Comparison of ENCODE assay signal across 23 cellular contexts in the genomic region with DNA sequence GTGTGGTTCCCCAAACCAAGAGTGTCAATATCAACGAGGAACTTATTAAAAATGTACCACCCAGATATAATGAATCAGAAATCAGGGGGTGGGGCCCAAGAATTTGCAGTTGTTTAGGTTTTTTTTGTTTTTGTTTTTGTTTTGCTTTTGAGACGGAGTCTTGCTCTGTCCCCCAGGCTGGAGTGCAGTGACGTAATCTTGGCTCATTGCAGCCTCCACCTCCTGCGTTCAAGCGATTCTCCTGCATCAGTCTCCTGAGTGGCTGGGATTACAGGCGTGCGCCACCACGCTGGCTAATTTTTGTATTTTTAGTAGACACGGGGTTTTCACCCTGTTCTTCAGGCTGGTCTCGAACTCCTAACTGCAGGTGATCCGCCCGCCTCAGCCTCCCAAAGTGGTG.
DNase-seq lines count a peak whose midpoint lies in the region; ATAC-seq, FAIRE-seq and TF ChIP-seq lines count a peak whose summit lies in the region.
"Had no signal": no experiment of that assay in that cellular context is flagged by ENCODE, and none has a peak within 500 bp of the region (broad histone marks: within the 10 kb centered on the region; RNA-seq: fewer than 3 reads in every experiment).

No MANE protein-coding gene starts in this region.

- peak overlapping the region; percentile 17 for H3K4me3 Mint-ChIP-seq in dendritic cell treated with granulocyte-macrophage colony-stimulating factor and Interleukin-4, amounts not matched to agents 40 ng/mL and 50 ng/mL, for 4 days
- H3K4me3 Mint-ChIP-seq: CD4-positive, alpha-beta memory T cell; CD4-positive, CD25-positive, alpha-beta regulatory T cell; CD8-positive, alpha-beta memory T cell had no signal

- no peaks in the 10 kb centered on the region for H3K4me1 ChIP-seq in HepG2 (ENCODE audit: insufficient read depth, low read length)
- no peaks in the 10 kb centered on the region for H3K4me1 ChIP-seq in right lobe of liver
- H3K4me1 ChIP-seq in spleen: no peaks in the 10 kb centered on the region
- H3K4me1 ChIP-seq in pancreas: no peaks in the 10 kb centered on the region
- H3K4me1 ChIP-seq: BE2C had no signal

- H3K36me3 Mint-ChIP-seq in dendritic cell treated with granulocyte-macrophage colony-stimulating factor and Interleukin-4, amounts not matched to agents 40 ng/mL and 50 ng/mL, for 4 days (ENCODE audit: low read depth): no peaks in the 10 kb centered on the region
- H3K36me3 Mint-ChIP-seq: CD4-positive, alpha-beta memory T cell; CD4-positive, CD25-positive, alpha-beta regulatory T cell; CD8-positive, alpha-beta memory T cell had no signal

- TF ChIP-seq POLR2A in HepG2 (IDR thresholded peaks at IDR 0.05; ENCODE audit: insufficient read depth in 1 of 2, low read depth in 2 of 2, low read length in 2 of 2): no peak
- TF ChIP-seq POLR2A in right lobe of liver (IDR thresholded peaks at IDR 0.05): no peak
- TF ChIP-seq POLR2A in spleen (IDR thresholded peaks at IDR 0.05): no peak

- no peaks in the 10 kb centered on the region for H3K79me2 ChIP-seq in HepG2 (ENCODE audit: insufficient read depth, low read length)

- no peak overlapping the region for H3K4me2 ChIP-seq in HepG2 (ENCODE audit: low read depth, low read length)
- H3K4me2 ChIP-seq: BLaER1 had no signal

- FAIRE-seq in HepG2 (lab: Jason Lieb, UNC) (no peak), pancreas (lab: Jason Lieb, UNC) (no peak)
- FAIRE-seq: A204.1, G401.6, GM12891, GM19239 had no signal

- H2AFZ ChIP-seq in HepG2 (ENCODE audit: low read length): no peak overlapping the region

- peak overlapping the region; percentile 66 for H3K27ac Mint-ChIP-seq in dendritic cell treated with granulocyte-macrophage colony-stimulating factor and Interleukin-4, amounts not matched to agents 40 ng/mL and 50 ng/mL, for 4 days
- H3K27ac Mint-ChIP-seq: CD4-positive, alpha-beta memory T cell; CD4-positive, CD25-positive, alpha-beta regulatory T cell; CD8-positive, alpha-beta memory T cell had no signal

- in situ Hi-C loops in HepG2 (cut with HindIII; ENCODE audit: extremely low pct_ligation_motif_present, low pct_unique_long_range_greater_than_20kb): no loop called here

- H3K27me3 Mint-ChIP-seq in dendritic cell treated with granulocyte-macrophage colony-stimulating factor and Interleukin-4, amounts not matched to agents 40 ng/mL and 50 ng/mL, for 4 days: no peaks in the 10 kb centered on the region

- peaks cover 27% of the 10 kb centered on the region for H3K4me1 Mint-ChIP-seq in dendritic cell treated with granulocyte-macrophage colony-stimulating factor and Interleukin-4, amounts not matched to agents 40 ng/mL and 50 ng/mL, for 4 days (ENCODE audit: low read depth)
- H3K4me1 Mint-ChIP-seq: CD4-positive, CD25-positive, alpha-beta regulatory T cell; CD8-positive, alpha-beta memory T cell had no signal

- WGBS in HepG2 (ENCODE audit: low lambda C conversion rate): 83% methylated on average over 12 of the region's 12 CpGs
- WGBS in right lobe of liver (ENCODE audit: insufficient coverage, low coverage, low lambda C conversion rate, missing lambda C conversion rate): 86% methylated on average over 9 of the region's 12 CpGs
- 79 to 90% (median 85%) methylated on average over 12 of the region's 12 CpGs for WGBS in spleen, 5 donors
- 94% methylated on average over 12 of the region's 12 CpGs for WGBS in pancreas, 2 donors

- CTCF ChIA-PET in HepG2 (lab: Yijun Ruan, JAX; ENCODE audit: low intra/inter-chr PET ratio, low total read pairs): no interaction called here

- POLR2A ChIA-PET in HepG2 (lab: Yijun Ruan, JAX): no interaction called here

- H3K36me3 ChIP-seq in HepG2 (replicated peaks in 1 of 2; ENCODE audit: control insufficient read depth in 1 of 2, insufficient read depth in 2 of 2, low read length in 2 of 2): peaks cover 0 to 7% of the 10 kb centered on the region in 2 experiments; a peak in 1 of 5 replicates
- peaks cover 0 to 21% (median under 1%) of the 10 kb centered on the region in 4 donors for H3K36me3 ChIP-seq in right lobe of liver
- H3K36me3 ChIP-seq in spleen: peaks cover 0 to 33% (median 2%) of the 10 kb centered on the region in 6 donors
- peaks cover 0 to 14% (median 3%) of the 10 kb centered on the region in 3 donors for H3K36me3 ChIP-seq in pancreas
- H3K36me3 ChIP-seq: BE2C, BLaER1 had no signal

- no peak overlapping the region for H3K27ac ChIP-seq in HepG2 (ENCODE audit: extremely low read length, insufficient read depth, low read length)
- H3K27ac ChIP-seq in right lobe of liver: no peak overlapping the region
- H3K27ac ChIP-seq in spleen: no peak overlapping the region
- H3K27ac ChIP-seq in pancreas: no peak overlapping the region
- H3K27ac ChIP-seq: BLaER1 had no signal

- H4K20me1 ChIP-seq in HepG2 (ENCODE audit: insufficient read depth, low read length): no peaks in the 10 kb centered on the region
- H4K20me1 ChIP-seq: BLaER1 had no signal

- H3K4me3 ChIP-seq in HepG2 (replicated peaks in 1 of 3; ENCODE audit: insufficient read depth in 1 of 3, low read depth in 2 of 3, low read length in 3 of 3): no peak overlapping the region
- no peak overlapping the region for H3K4me3 ChIP-seq in right lobe of liver
- no peak overlapping the region for H3K4me3 ChIP-seq in spleen
- no peak overlapping the region for H3K4me3 ChIP-seq in pancreas
- H3K4me3 ChIP-seq: BLaER1 had no signal

- H3K9me3 ChIP-seq in HepG2 (ENCODE audit: low read length) (no peaks in the 10 kb centered on the region), right lobe of liver (no peaks in the 10 kb centered on the region), spleen (no peaks in the 10 kb centered on the region), pancreas (no peaks in the 10 kb centered on the region)
- H3K9me3 ChIP-seq: BE2C, BLaER1 had no signal

- H3K9me3 Mint-ChIP-seq in dendritic cell treated with granulocyte-macrophage colony-stimulating factor and Interleukin-4, amounts not matched to agents 40 ng/mL and 50 ng/mL, for 4 days: no peaks in the 10 kb centered on the region
- H3K9me3 Mint-ChIP-seq: CD4-positive, alpha-beta memory T cell; CD4-positive, CD25-positive, alpha-beta regulatory T cell; CD8-positive, alpha-beta memory T cell had no signal

- ATAC-seq in HepG2: no peak
- ATAC-seq in right lobe of liver: no peak
- ATAC-seq in GM21717 (IDR thresholded peaks at IDR 0.05; ENCODE audit: unreplicated experiment): no peak
- ATAC-seq in pancreas: no peak

- H3K27me3 ChIP-seq in HepG2 (ENCODE audit: control insufficient read depth in 1 of 2, insufficient read depth in 2 of 2, low read length in 2 of 2) (no peaks in the 10 kb centered on the region), right lobe of liver (no peaks in the 10 kb centered on the region), spleen (replicated peaks in 1 of 7) (no peaks in the 10 kb centered on the region), pancreas (no peaks in the 10 kb centered on the region)
- H3K27me3 ChIP-seq: BE2C, BLaER1 had no signal

- H3K9ac ChIP-seq in HepG2 (ENCODE audit: insufficient read depth, low read depth, low read length): no peak overlapping the region
- H3K9ac ChIP-seq: BLaER1 had no signal

- no TSS peak for BruUV-seq in HepG2 (replicated peaks; lab: Mats Ljungman, UMichigan)

- no peak for TF ChIP-seq CTCF in HepG2 (CRISPR knock-in tag; IDR thresholded peaks at IDR 0.05)
- TF ChIP-seq CTCF in right lobe of liver (IDR thresholded peaks at IDR 0.05): no peak
- no peak for TF ChIP-seq CTCF in spleen (IDR thresholded peaks at IDR 0.05 in 8 of 11, conservative IDR thresholded peaks at IDR 0.05 in 3 of 11)
- no peak for TF ChIP-seq CTCF in pancreas (IDR thresholded peaks at IDR 0.05)

- DNase-seq in HepG2 (ENCODE audit: low spot score) (no peak), right lobe of liver (no peak), CD1c-positive myeloid dendritic cell (ENCODE audit: extremely low spot score) (peak; percentile 59), spleen (peak; percentile 37), pancreas (no peak), mucosa of gallbladder (ENCODE audit: low spot score) (no peak)
- DNase-seq: 8988T; ACHN; BE2C; C1 segment of cervical spinal cord; CD4-positive, alpha-beta memory T cell; CD4-positive, CD25-positive, alpha-beta regulatory T cell; CD8-positive, alpha-beta memory T cell; COR-L47; DMS79 treated with DMSO at 0.1 percent for 48 hours; GF-D8 had no signal

- intact Hi-C loops in HepG2 (cut with micrococcal nuclease; ENCODE audit: unreplicated experiment) (no loop called here), right lobe of liver (cut with DNase I) (no loop called here), spleen (cut with DNase I; ENCODE audit: low total_unique reads) (no loop called here), pancreas (cut with DNase I) (no loop called here)
- intact Hi-C loops in dendritic cell treated with granulocyte-macrophage colony-stimulating factor and Interleukin-4, amounts not matched to agents 40 ng/mL and 50 ng/mL, for 4 days (cut with micrococcal nuclease): no loop called here

- no peak for TF ChIP-seq RAD21 in HepG2 (CRISPR knock-in tag; IDR thresholded peaks at IDR 0.05)

- TF ChIP-seq EP300 in HepG2 (IDR thresholded peaks at IDR 0.05; ENCODE audit: low read depth in 2 of 2, low read length in 2 of 2): no peak
- TF ChIP-seq EP300 in HepG2 (CRISPR knock-in tag; IDR thresholded peaks at IDR 0.05; ENCODE audit: borderline replicate concordance): no peak

TF ChIP-seq in HepG2, 621 proteins besides CTCF, POLR2A, EP300 and RAD21 (continues in another document):
- TF ChIP-seq ATF7 (IDR thresholded peaks at IDR 0.05): 0 out of 2 replicates have a peak, but pooled peaks have one; percentile 14
- no peak for TF ChIP-seq ATF7 (CRISPR knock-in tag; IDR thresholded peaks at IDR 0.05)
- TF ChIP-seq SP5 (CRISPR knock-in tag; IDR thresholded peaks at IDR 0.05; ENCODE audit: borderline replicate concordance, low read depth): no peak
- TF ChIP-seq, protein P1, sequence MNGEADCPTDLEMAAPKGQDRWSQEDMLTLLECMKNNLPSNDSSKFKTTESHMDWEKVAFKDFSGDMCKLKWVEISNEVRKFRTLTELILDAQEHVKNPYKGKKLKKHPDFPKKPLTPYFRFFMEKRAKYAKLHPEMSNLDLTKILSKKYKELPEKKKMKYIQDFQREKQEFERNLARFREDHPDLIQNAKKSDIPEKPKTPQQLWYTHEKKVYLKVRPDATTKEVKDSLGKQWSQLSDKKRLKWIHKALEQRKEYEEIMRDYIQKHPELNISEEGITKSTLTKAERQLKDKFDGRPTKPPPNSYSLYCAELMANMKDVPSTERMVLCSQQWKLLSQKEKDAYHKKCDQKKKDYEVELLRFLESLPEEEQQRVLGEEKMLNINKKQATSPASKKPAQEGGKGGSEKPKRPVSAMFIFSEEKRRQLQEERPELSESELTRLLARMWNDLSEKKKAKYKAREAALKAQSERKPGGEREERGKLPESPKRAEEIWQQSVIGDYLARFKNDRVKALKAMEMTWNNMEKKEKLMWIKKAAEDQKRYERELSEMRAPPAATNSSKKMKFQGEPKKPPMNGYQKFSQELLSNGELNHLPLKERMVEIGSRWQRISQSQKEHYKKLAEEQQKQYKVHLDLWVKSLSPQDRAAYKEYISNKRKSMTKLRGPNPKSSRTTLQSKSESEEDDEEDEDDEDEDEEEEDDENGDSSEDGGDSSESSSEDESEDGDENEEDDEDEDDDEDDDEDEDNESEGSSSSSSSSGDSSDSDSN (CRISPR knock-in tag; IDR thresholded peaks at IDR 0.05): no peak

Comparison
In these comparisons a context has a peak if more than half of its experiments do, and no peak if none do; other contexts are left out.
1. DNase-seq: peak in CD1c-positive myeloid dendritic cell (single experiment) and spleen (single experiment); none in HepG2 (single experiment), right lobe of liver (0 of 3), pancreas (0 of 6) and mucosa of gallbladder (single experiment).